In the genomic region with DNA sequence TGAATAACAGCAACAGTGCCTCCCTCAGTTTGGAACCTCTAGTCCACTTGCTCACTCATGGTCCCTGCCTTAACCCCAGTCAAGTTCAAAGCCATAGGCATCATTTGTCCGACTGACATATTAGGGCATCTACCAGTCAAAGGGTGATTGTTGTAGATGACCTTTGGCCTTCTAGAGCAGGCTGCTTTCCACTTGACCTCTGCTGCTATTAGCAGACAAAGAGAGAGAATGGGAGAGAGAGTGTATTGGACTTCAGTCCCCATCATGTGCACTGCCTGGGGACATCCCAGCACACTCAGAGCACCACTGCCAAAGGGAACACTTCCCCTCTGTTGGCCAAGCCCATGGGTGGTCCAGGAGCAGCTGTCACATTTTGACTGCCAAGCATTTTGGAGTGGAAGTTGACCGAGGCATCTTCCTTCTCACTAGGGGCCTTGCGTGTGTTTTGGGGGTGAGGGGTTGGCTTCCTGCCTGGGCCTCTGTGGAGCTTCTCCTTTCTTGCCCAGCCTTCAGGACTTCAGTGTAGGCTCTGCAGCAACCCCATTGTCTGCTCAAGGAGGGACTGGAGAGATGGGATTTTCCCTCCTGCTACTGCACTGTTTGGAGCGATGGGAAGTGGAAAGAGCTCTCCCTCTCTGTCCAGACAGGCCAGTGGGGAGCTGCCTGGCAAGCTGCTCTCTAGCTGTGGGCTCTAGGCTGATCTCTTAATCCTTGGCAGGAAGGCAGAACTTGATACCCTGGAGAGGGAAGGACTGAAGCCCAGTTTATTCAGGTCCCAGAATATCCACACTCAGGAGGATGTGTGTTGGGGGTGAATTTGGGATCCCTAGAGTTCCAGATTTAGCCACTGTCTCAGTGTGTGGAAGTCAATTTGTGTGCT, we compare ENCODE assay signal across 11 cellular contexts. TPM values are rescaled to one million over a fixed set of nuclear protein-coding genes. Genes with fewer than 3 reads are reported as not detected.
DNase-seq lines count a peak whose midpoint lies in the region; ATAC-seq and TF ChIP-seq lines count a peak whose summit lies in the region.
"Had no signal": no experiment of that assay in that cellular context is flagged by ENCODE, and none has a peak within 500 bp of the region (broad histone marks: within the 10 kb centered on the region; RNA-seq: fewer than 3 reads in every experiment).

No MANE protein-coding gene starts in this region.

- peak overlapping the region; percentile 60 for H3K4me2 ChIP-seq in OCI-LY1 (ENCODE audit: low read length)

- POLR2A ChIA-PET in CD4-positive, alpha-beta T cell (lab: Charles Lee): no interaction called here

- H3K4me1 ChIP-seq in OCI-LY1 (ENCODE audit: insufficient read depth, low read length, severe bottlenecking): peaks cover 89% of the 10 kb centered on the region
- peaks cover 20 to 83% (median 50%) of the 10 kb centered on the region in 3 donors for H3K4me1 ChIP-seq in gastroesophageal sphincter
- H3K4me1 ChIP-seq in neutrophil (ENCODE audit: control insufficient read depth in 1 of 2, insufficient read depth in 1 of 2, low read depth in 1 of 2, low read length in 1 of 2): peaks cover 68 to 75% of the 10 kb centered on the region in 2 experiments

- no peak for TF ChIP-seq EP300 in gastroesophageal sphincter (IDR thresholded peaks at IDR 0.05)

- no peak for ATAC-seq in CD4-positive, alpha-beta T cell (ENCODE audit: poor library complexity)
- ATAC-seq in gastroesophageal sphincter (no peak), HG02798 (IDR thresholded peaks at IDR 0.05; ENCODE audit: poor library complexity, unreplicated experiment) (no peak)
- ATAC-seq: Panc1 had no signal

- H3K27ac Mint-ChIP-seq in CD4-positive, alpha-beta T cell: peak overlapping the region; percentile 50
- H3K27ac Mint-ChIP-seq: activated CD4-positive, alpha-beta memory T cell treated with anti-CD3 and anti-CD28 coated beads for 36 hours had no signal

- no peak for TF ChIP-seq CTCF in CD4-positive, alpha-beta T cell (IDR thresholded peaks at IDR 0.05)
- no peak for TF ChIP-seq CTCF in OCI-LY1 (IDR thresholded peaks at IDR 0.05; ENCODE audit: low read length)
- no peak for TF ChIP-seq CTCF in gastroesophageal sphincter (IDR thresholded peaks at IDR 0.05)
- TF ChIP-seq CTCF in neutrophil (IDR thresholded peaks at IDR 0.05): no peak

- no peaks in the 10 kb centered on the region for H3K9me3 Mint-ChIP-seq in CD4-positive, alpha-beta T cell
- H3K9me3 Mint-ChIP-seq: activated CD4-positive, alpha-beta memory T cell treated with anti-CD3 and anti-CD28 coated beads for 36 hours had no signal

- no peak overlapping the region for H3K4me3 Mint-ChIP-seq in CD4-positive, alpha-beta T cell
- H3K4me3 Mint-ChIP-seq: activated CD4-positive, alpha-beta memory T cell treated with anti-CD3 and anti-CD28 coated beads for 36 hours had no signal

- 0 out of 2 replicates have a peak, but pooled peaks cover 5% of the 10 kb centered on the region for H3F3A ChIP-seq in OCI-LY1 (ENCODE audit: insufficient read depth, low read length)

- H3K27me3 Mint-ChIP-seq in CD4-positive, alpha-beta T cell: no peaks in the 10 kb centered on the region
- H3K27me3 Mint-ChIP-seq: activated CD4-positive, alpha-beta memory T cell treated with anti-CD3 and anti-CD28 coated beads for 36 hours had no signal

- H3K9ac ChIP-seq in OCI-LY1 (ENCODE audit: low read length): peak overlapping the region; percentile 16; the same call in 1 of the 2 replicates

- no peak for DNase-seq in CD4-positive, alpha-beta T cell
- DNase-seq in T-helper 9 cell (no peak), kidney glomerular epithelial cell (lab: John Stamatoyannopoulos, UW) (no peak), islet precursor cell (no peak)
- DNase-seq: activated CD4-positive, alpha-beta memory T cell treated with anti-CD3 and anti-CD28 coated beads for 36 hours had no signal

- H3K36me3 Mint-ChIP-seq in CD4-positive, alpha-beta T cell (ENCODE audit: low read depth): no peaks in the 10 kb centered on the region
- H3K36me3 Mint-ChIP-seq: activated CD4-positive, alpha-beta memory T cell treated with anti-CD3 and anti-CD28 coated beads for 36 hours had no signal

- H3K9me3 ChIP-seq in CD4-positive, alpha-beta T cell (ENCODE audit: control insufficient read depth, low read length): no peaks in the 10 kb centered on the region
- H3K9me3 ChIP-seq in OCI-LY1 (ENCODE audit: low read length) (no peaks in the 10 kb centered on the region), gastroesophageal sphincter (no peaks in the 10 kb centered on the region), neutrophil (no peaks in the 10 kb centered on the region)

- 0 out of 2 replicates have a peak, but pooled peaks cover 6% of the 10 kb centered on the region for H3K79me2 ChIP-seq in OCI-LY1 (ENCODE audit: insufficient read depth, low read length)

- WGBS in gastroesophageal sphincter (ENCODE audit: low coverage in 1 of 2), 2 donors: 100% methylated on average over 1 of the region's 4 CpGs; no CpG with 5 or more reads in 1 of the 2 donors

- no peak overlapping the region for H3K27ac ChIP-seq in CD4-positive, alpha-beta T cell (ENCODE audit: low read depth, low read length)
- peak overlapping the region; percentile 85 for H3K27ac ChIP-seq in OCI-LY1 (ENCODE audit: low read depth, low read length, poor library complexity, severe bottlenecking)
- H3K27ac ChIP-seq in gastroesophageal sphincter: peak overlapping the region; percentile 58 to 77 (median 66)
- peak overlapping the region; percentile 92 for H3K27ac ChIP-seq in neutrophil

- H3K4me1 Mint-ChIP-seq in CD4-positive, alpha-beta T cell (ENCODE audit: low read depth): peaks cover 61% of the 10 kb centered on the region

- no peaks in the 10 kb centered on the region for H3K9me2 ChIP-seq in OCI-LY1 (ENCODE audit: low read depth, low read length)

- no peak overlapping the region for H2AFZ ChIP-seq in OCI-LY1 (ENCODE audit: low read length)

- intact Hi-C loops in CD4-positive, alpha-beta T cell (cut with DNase I, micrococcal nuclease): no loop called here

- H4K20me1 ChIP-seq in OCI-LY1 (ENCODE audit: insufficient read depth, low read length): no peaks in the 10 kb centered on the region

- CTCF ChIA-PET in CD4-positive, alpha-beta T cell (lab: Charles Lee): no interaction called here

- H3K4me3 ChIP-seq in OCI-LY1 (ENCODE audit: low read depth, low read length, poor library complexity, severe bottlenecking) (peak overlapping the region; percentile 34), gastroesophageal sphincter (no peak overlapping the region), neutrophil (ENCODE audit: low read depth in 1 of 2, low read length in 1 of 2) (peak overlapping the region; percentile 31 to 38)
- H3K4me3 ChIP-seq: skin epidermis had no signal

- TF ChIP-seq POLR2A in gastroesophageal sphincter (IDR thresholded peaks at IDR 0.05): no peak

- H3K36me3 ChIP-seq in OCI-LY1 (ENCODE audit: insufficient read depth, low read length): peaks cover 16% of the 10 kb centered on the region; the same call in 1 of the 2 replicates
- peaks cover 0 to 21% of the 10 kb centered on the region in 2 donors for H3K36me3 ChIP-seq in gastroesophageal sphincter
- H3K36me3 ChIP-seq in neutrophil: peaks cover 5% of the 10 kb centered on the region

- H3K27me3 ChIP-seq in CD4-positive, alpha-beta T cell (ENCODE audit: control insufficient read depth, insufficient read depth, low read length): no peaks in the 10 kb centered on the region
- no peaks in the 10 kb centered on the region for H3K27me3 ChIP-seq in OCI-LY1 (ENCODE audit: insufficient read depth, low read length)
- no peaks in the 10 kb centered on the region for H3K27me3 ChIP-seq in gastroesophageal sphincter
- no peaks in the 10 kb centered on the region for H3K27me3 ChIP-seq in neutrophil

RNA-seq across cellular contexts. Expression of a gene that starts 5.1 kb away (rescaled TPM):
- 1 to 10 TPM; 6.0 to 7.1 TPM for total RNA-seq in CD4-positive, alpha-beta T cell
- 1 to 10 TPM; 3.2 to 8.4 (median 5.5) TPM for total RNA-seq in gastroesophageal sphincter

RNA-seq across cellular contexts. Expression of a gene that starts 5.2 kb away (rescaled TPM):
- total RNA-seq in CD4-positive, alpha-beta T cell: 10 to 100 TPM; 15.1 to 16.5 TPM
- total RNA-seq in gastroesophageal sphincter: 100 to 1,000 TPM; 105 to 207 (median 144) TPM

Comparison
In these comparisons a context has a peak if more than half of its experiments do, and no peak if none do; other contexts are left out.
1. H3K4me3 ChIP-seq: peak in OCI-LY1 (single experiment) and neutrophil (2 of 2); none in gastroesophageal sphincter (0 of 2).
2. RNA of a gene that starts 5.2 kb away (total RNA-seq): 105 to 207 TPM in gastroesophageal sphincter; 15.1 to 16.5 TPM in CD4-positive, alpha-beta T cell; every median in the first group is over 4 times any median in the second.